In genomic region chr12:32893008-32893407, GRCh38 we compare ENCODE assay signal across 19 cellular contexts. TPM values are rescaled to one million over a fixed set of nuclear protein-coding genes. Genes with fewer than 3 reads are reported as not detected.
DNase-seq lines count a peak whose midpoint lies in the region; TF ChIP-seq lines count a peak whose summit lies in the region.
"Had no signal": no experiment of that assay in that cellular context is flagged by ENCODE, and none has a peak within 500 bp of the region (broad histone marks: within the 10 kb centered on the region; RNA-seq: fewer than 3 reads in every experiment).

No MANE protein-coding gene starts in this region.

- TF ChIP-seq CTCF in PC-9 (conservative IDR thresholded peaks at IDR 0.05) = no peak
- no peak for TF ChIP-seq CTCF in fibroblast of pulmonary artery (IDR thresholded peaks at IDR 0.05; ENCODE audit: low read length, missing control alignments)

- H3K9me2 ChIP-seq in PC-9 (ENCODE audit: insufficient read depth) = no peaks in the 10 kb centered on the region

- no peak overlapping the region for H3K23ac ChIP-seq in neuronal stem cell (ENCODE audit: low read depth, low read length, poor library complexity)

- no peak overlapping the region for H2AFZ ChIP-seq in PC-9
- H2AFZ ChIP-seq in neuronal stem cell (ENCODE audit: low read length) = no peak overlapping the region

- no peak overlapping the region for H3K9ac ChIP-seq in neuronal stem cell (ENCODE audit: low read depth, low read length, poor library complexity)

- BruUV-seq in PC-9 (replicated peaks; lab: Mats Ljungman, UMichigan) = TSS peak; percentile 7

- H2BK12ac ChIP-seq in neuronal stem cell (ENCODE audit: low read length) = no peak overlapping the region

- DNase-seq in HT-29 (ENCODE audit: low spot score) (peak; percentile 25), PC-9 (peak in 1 of 2 experiments; percentile 42), fibroblast of pulmonary artery (ENCODE audit: low read depth) (no peak), neuronal stem cell (ENCODE audit: low spot score) (no peak), MG63 (no peak), H7 (no peak), HK-2 (ENCODE audit: unreplicated experiment) (no peak)
- DNase-seq: activated B cell treated with CpG ODN at 0.5 μM for 24 hours; activated naive CD4-positive, alpha-beta T cell treated with anti-CD3 and anti-CD28 coated beads, Interleukin-2, amount 50 U/mL, for 16 hours; caudate nucleus; DND-41; glutamatergic neuron; left colon; MV-4-11; naive thymus-derived CD8-positive, alpha-beta T cell; sigmoid colon; upper lobe of left lung had no signal

- H3K27me3 ChIP-seq in PC-9 (ENCODE audit: insufficient read depth, low read depth) (no peaks in the 10 kb centered on the region), neuronal stem cell (ENCODE audit: control insufficient read depth in 3 of 3, insufficient read depth in 3 of 3, low read depth in 1 of 3, low read length in 3 of 3) (peaks cover 0 to 39% (median 8%) of the 10 kb centered on the region in 3 experiments), MG63 (peaks cover 6% of the 10 kb centered on the region), H7 (ENCODE audit: control insufficient read depth, insufficient read depth, low read length) (no peaks in the 10 kb centered on the region; the same call in 1 of the 2 replicates)

- H3K4me3 ChIP-seq in PC-9 = peak overlapping the region; percentile 43; the same call in 1 of the 2 replicates
- peak overlapping the region; percentile 10 for H3K4me3 ChIP-seq in fibroblast of pulmonary artery (replicated peaks; ENCODE audit: low read depth, low read length)
- no peak overlapping the region for H3K4me3 ChIP-seq in neuronal stem cell (ENCODE audit: low read length in 2 of 2)
- no peak overlapping the region for H3K4me3 ChIP-seq in MG63
- no peak overlapping the region for H3K4me3 ChIP-seq in H7 (ENCODE audit: insufficient read depth, low read depth, low read length)
- H3K4me3 ChIP-seq: sigmoid colon, upper lobe of left lung had no signal

- no peak overlapping the region for H2BK5ac ChIP-seq in neuronal stem cell (ENCODE audit: low read length)

- H2BK15ac ChIP-seq in neuronal stem cell (ENCODE audit: low read length) = no peak overlapping the region

- no CpG with 5 or more reads among the region's 1 CpG for WGBS in neuronal stem cell (ENCODE audit: extremely low coverage in 2 of 2, insufficient read length in 2 of 2, insufficient replicate concordance in 1 of 2), 2 donors

- H3K18ac ChIP-seq in neuronal stem cell (ENCODE audit: low read length) = no peak overlapping the region

- no peak overlapping the region for H4K91ac ChIP-seq in neuronal stem cell (ENCODE audit: low read depth, low read length, poor library complexity)

- H2AK5ac ChIP-seq in neuronal stem cell (ENCODE audit: low read depth, low read length) = no peak overlapping the region

- H4K8ac ChIP-seq in neuronal stem cell (ENCODE audit: low read depth, low read length) = no peak overlapping the region

- POLR2A ChIA-PET in PC-9 (lab: Charles Lee; ENCODE audit: unreplicated experiment) = interaction anchor here (0.5 to 0.6 kb wide), 4 partner anchors 13 to 1129 kb away, joined by 3 to 11 read pairs (median 6); no protein-coding TSS in a partner anchor

- no peak overlapping the region for H2BK120ac ChIP-seq in neuronal stem cell (ENCODE audit: low read depth, low read length)

- H3K4me2 ChIP-seq in PC-9 (peak overlapping the region; percentile 87), neuronal stem cell (ENCODE audit: insufficient read depth, low read length, poor library complexity, severe bottlenecking) (no peak overlapping the region)

- no peaks in the 10 kb centered on the region for H3K79me1 ChIP-seq in neuronal stem cell (ENCODE audit: low read depth, low read length)

- CTCF ChIA-PET in PC-9 (lab: Charles Lee) = interaction anchor here (0.6 kb wide), 1 partner anchor 54 kb away, joined by 3 read pairs; no protein-coding TSS in a partner anchor

- H3K27ac ChIP-seq in PC-9 (peak overlapping the region; percentile 94), neuronal stem cell (replicated peaks; ENCODE audit: low read length) (peak overlapping the region; percentile 23)
- H3K27ac ChIP-seq: C4-2B, sigmoid colon, upper lobe of left lung had no signal

- no peaks in the 10 kb centered on the region for H4K20me1 ChIP-seq in PC-9 (ENCODE audit: insufficient read depth)

- peaks cover 40% of the 10 kb centered on the region for H3F3A ChIP-seq in PC-9 (ENCODE audit: insufficient read depth, low read depth)

- H3K79me2 ChIP-seq in PC-9 (ENCODE audit: low read depth) = peaks cover 52% of the 10 kb centered on the region

- H3K4me1 ChIP-seq in PC-9 (replicated peaks; ENCODE audit: insufficient read depth) (peaks cover 64% of the 10 kb centered on the region), neuronal stem cell (ENCODE audit: control insufficient read depth in 2 of 2, insufficient read depth in 1 of 2, low read depth in 1 of 2, low read length in 2 of 2) (peaks cover 6 to 7% of the 10 kb centered on the region in 2 donors)

- intact Hi-C loops in PC-9 (cut with micrococcal nuclease; ENCODE audit: unreplicated experiment) = loop anchor here (2.0 to 10.0 kb wide), 4 partner anchors 56 to 1568 kb away; partner anchors contain the start of gene SINHCAF

- no peak overlapping the region for H3K4ac ChIP-seq in neuronal stem cell (ENCODE audit: low read length)

- no peak overlapping the region for H3K14ac ChIP-seq in neuronal stem cell (ENCODE audit: low read length)

- H3K36me3 ChIP-seq in PC-9 (ENCODE audit: low read depth) = 0 out of 2 replicates have a peak, but pooled peaks cover 3% of the 10 kb centered on the region
- no peaks in the 10 kb centered on the region for H3K36me3 ChIP-seq in neuronal stem cell (replicated peaks in 1 of 2; ENCODE audit: control insufficient read depth in 2 of 2, insufficient read depth in 2 of 2, low read length in 2 of 2)
- H3K36me3 ChIP-seq in MG63 = no peaks in the 10 kb centered on the region
- no peaks in the 10 kb centered on the region for H3K36me3 ChIP-seq in H7 (replicated peaks; ENCODE audit: control insufficient read depth, insufficient read depth, low read length)
- H3K36me3 ChIP-seq: sigmoid colon, upper lobe of left lung had no signal

- H3K9me3 ChIP-seq in PC-9 (ENCODE audit: insufficient read depth, low read depth) = no peaks in the 10 kb centered on the region
- no peaks in the 10 kb centered on the region for H3K9me3 ChIP-seq in neuronal stem cell (replicated peaks in 1 of 2; ENCODE audit: control insufficient read depth in 2 of 2, insufficient read depth in 1 of 2, low read depth in 1 of 2, low read length in 2 of 2)
- H3K9me3 ChIP-seq in MG63 = no peaks in the 10 kb centered on the region
- H3K9me3 ChIP-seq: sigmoid colon, upper lobe of left lung had no signal

RNA-seq across cellular contexts. Expression of gene PKP2, which starts 3.6 kb away (rescaled TPM):
- 34.0 and 34.4 TPM in 2 replicates for total RNA-seq in HT-29 (2014; rRNA removed; shearing (Covaris generic))
- 88.1 and 88.7 TPM in 2 replicates for total RNA-seq in PC-9 (2021)
- 6.1 TPM for polyA plus RNA-seq in neuronal stem cell (2013, experiment 1 of 2)
- polyA plus RNA-seq in neuronal stem cell (2013, experiment 2 of 2) = 6.5 TPM
- 7.4 and 10.6 TPM in 2 replicates for total RNA-seq in MG63 (2014; rRNA removed; shearing (Covaris generic); ENCODE audit: low replicate concordance)
- total RNA-seq in H7 (2014; rRNA removed; shearing (Covaris generic)) = 18.2 and 18.3 TPM in 2 replicates
- total RNA-seq: activated B cell treated with CpG ODN at 0.5 μM for 24 hours; naive thymus-derived CD8-positive, alpha-beta T cell; OCI-LY7 had no signal
- polyA plus RNA-seq: naive thymus-derived CD8-positive, alpha-beta T cell had no signal

Comparison
In these comparisons a context has a peak if more than half of its experiments do, and no peak if none do; other contexts are left out.
1. H3K4me3 ChIP-seq: peak in PC-9 (single experiment) and fibroblast of pulmonary artery (single experiment); none in neuronal stem cell (0 of 2), MG63 (single experiment) and H7 (single experiment).